Comparison of ENCODE assay signal across 8 cellular contexts in the genomic region with DNA sequence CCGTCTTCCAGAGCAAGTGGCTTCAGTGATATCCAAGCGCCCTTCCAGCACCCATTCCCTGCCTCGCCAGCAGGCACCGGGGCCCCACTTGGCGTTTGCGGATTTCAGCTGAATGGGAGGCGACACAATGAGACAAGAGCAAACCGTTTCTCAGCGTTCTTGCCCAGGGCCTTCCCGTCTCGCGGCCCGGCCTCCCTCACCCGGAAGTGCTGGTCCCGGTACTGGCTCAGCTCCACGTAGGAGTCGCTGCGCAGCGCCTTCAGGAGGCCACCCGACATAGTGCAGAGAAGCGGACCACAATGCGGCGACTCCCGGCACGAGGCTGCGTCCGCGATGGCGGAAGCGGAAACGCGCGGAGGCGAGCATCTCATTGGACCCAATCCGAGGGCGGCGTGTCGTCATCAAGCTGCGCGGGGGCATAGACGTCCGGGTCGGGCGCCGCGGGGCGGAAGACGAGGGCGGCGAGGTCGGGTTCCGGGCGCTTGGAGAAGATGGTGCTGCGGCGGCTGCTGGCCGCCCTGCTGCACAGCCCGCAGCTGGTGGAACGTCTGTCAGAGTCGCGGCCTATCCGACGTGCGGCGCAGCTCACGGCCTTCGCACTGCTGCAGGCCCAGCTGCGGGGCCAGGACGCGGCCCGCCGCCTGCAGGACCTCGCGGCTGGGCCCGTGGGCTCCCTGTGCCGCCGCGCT. TPM values are rescaled to one million over a fixed set of nuclear protein-coding genes. Genes with fewer than 3 reads are reported as not detected.
DNase-seq lines count a peak whose midpoint lies in the region; ATAC-seq lines count a peak whose summit lies in the region.

TSS of gene NCBP2 (minus strand) at position 303 of the 689 bp plus-strand sequence. CDS start at position 278, 25 bp downstream.

- H3K27ac ChIP-seq in epithelial cell of prostate, result peak within 1 kb of the TSS; percentile 95

- H3K4me1 Mint-ChIP-seq in IgD-negative memory B cell, result peaks cover 32 to 44% (median 40%) of the 10 kb centered on the region in 3 donors

- no peaks in the 10 kb centered on the region for H3K9me3 Mint-ChIP-seq in IgD-negative memory B cell

- H3K36me3 Mint-ChIP-seq in IgD-negative memory B cell, result no peaks in the 10 kb centered on the region

- no peaks in the 10 kb centered on the region for H3K27me3 Mint-ChIP-seq in IgD-negative memory B cell

- peak; percentile 86 for ATAC-seq in GM21529 (IDR thresholded peaks at IDR 0.05; ENCODE audit: unreplicated experiment)

- H3K27ac Mint-ChIP-seq in IgD-negative memory B cell, result peak within 1 kb of the TSS; percentile 97 to 98 (median 97)

- DNase-seq in DMS153 treated with DMSO at 0.1 percent for 48 hours (lab: John Stamatoyannopoulos, UW; ENCODE audit: unreplicated experiment) (peak; percentile 92), OCI-M1 (lab: John Stamatoyannopoulos, UW) (peak; percentile 96), activated T-cell treated with anti-CD3 and anti-CD28 coated beads for 4 hours (peak; percentile 100), epithelial cell of prostate (ENCODE audit: low read depth, low spot score) (peak; percentile 93), mucosa of gallbladder (ENCODE audit: low spot score) (peak; percentile 99)
- DNase-seq in stimulated activated CD8-positive, alpha-beta memory T cell treated with anti-CD3 and anti-CD28 coated beads, Interleukin-4, amount 100 ng/mL, for 4 hours (ENCODE audit: low read depth in 2 of 2, low spot score in 1 of 2), result peak; percentile 99 to 100

- peak within 1 kb of the TSS; percentile 94 to 99 (median 96) for H3K4me3 Mint-ChIP-seq in IgD-negative memory B cell

RNA-seq across cellular contexts. Expression of gene NCBP2, which starts in this region (rescaled TPM):
- polyA plus RNA-seq in IgD-negative memory B cell, result 74.1 TPM
- total RNA-seq in mucosa of gallbladder, result 48.7 TPM

Comparison
In these comparisons a context has a peak if more than half of its experiments do, and no peak if none do; other contexts are left out.
1. Peak in every context shown above with its lines: DNase-seq, ATAC-seq and H3K27ac ChIP-seq.